ENCODE assay signal across 21 cellular contexts in genomic region chr3:182803596-182803995, GRCh38.
"Had no signal": no experiment of that assay in that cellular context is flagged by ENCODE, and none has a peak within 500 bp of the region (broad histone marks: within the 10 kb centered on the region; RNA-seq: fewer than 3 reads in every experiment).

No MANE protein-coding gene starts in this region.

- H3K4me3 ChIP-seq: breast epithelium, colonic mucosa, dorsolateral prefrontal cortex, heart right ventricle, ovary, psoas muscle, right atrium auricular region, stomach, transverse colon had no signal

- H3K4me1 ChIP-seq: breast epithelium, colonic mucosa had no signal

- DNase-seq: activated CD4-positive, alpha-beta T cell treated with anti-CD3 and anti-CD28 coated beads for 1 hour; activated CD4-positive, alpha-beta T cell treated with anti-CD3 and anti-CD28 coated beads, Interleukin-2, amount 50 U/mL, for 48 hours; activated naive CD8-positive, alpha-beta T cell treated with anti-CD3 and anti-CD28 coated beads for 36 hours; amniotic stem cell; colonic mucosa; dorsolateral prefrontal cortex; heart right ventricle; islet precursor cell; left cardiac atrium; midbrain; natural killer cell; ovary; psoas muscle; stimulated activated CD4-positive, alpha-beta T cell treated with anti-CD3 and anti-CD28 coated beads, Interleukin-12 subunit alpha, Interleukin-12 subunit beta, amount 100 ng/mL, for 4 hours; stimulated activated CD4-positive, alpha-beta T cell treated with anti-CD3 and anti-CD28 coated beads, Interleukin-4, amount 100 ng/mL, for 4 hours; stomach; T-helper 9 cell; transverse colon had no signal

- H3K27ac Mint-ChIP-seq: activated naive CD8-positive, alpha-beta T cell treated with anti-CD3 and anti-CD28 coated beads for 36 hours; activated T-helper 1 cell treated with anti-CD3 and anti-CD28 coated beads, Interleukin-12 subunit alpha, Interleukin-12 subunit beta, Interleukin-2, Interleukin-4 antibody, amounts not matched to agents 30 ng/mL and 10 ng/mL and 1 ng/mL, durations not matched to agents 14 hours and 24 hours and 36 hours; natural killer cell had no signal

- H3K27me3 Mint-ChIP-seq: activated naive CD8-positive, alpha-beta T cell treated with anti-CD3 and anti-CD28 coated beads for 36 hours had no signal

- H3K36me3 ChIP-seq: breast epithelium, colonic mucosa, ovary, right atrium auricular region, stomach, transverse colon had no signal

- H3K27ac ChIP-seq: breast epithelium, colonic mucosa, ovary, psoas muscle, right atrium auricular region, transverse colon had no signal

- H3K27me3 ChIP-seq: breast epithelium, colonic mucosa, dorsolateral prefrontal cortex, heart right ventricle, ovary, right atrium auricular region, stomach, transverse colon had no signal

- H3K4me3 Mint-ChIP-seq: activated naive CD8-positive, alpha-beta T cell treated with anti-CD3 and anti-CD28 coated beads for 36 hours; activated T-helper 1 cell treated with anti-CD3 and anti-CD28 coated beads, Interleukin-12 subunit alpha, Interleukin-12 subunit beta, Interleukin-2, Interleukin-4 antibody, amounts not matched to agents 30 ng/mL and 10 ng/mL and 1 ng/mL, durations not matched to agents 14 hours and 24 hours and 36 hours; natural killer cell had no signal

- H3K9me3 Mint-ChIP-seq: activated naive CD8-positive, alpha-beta T cell treated with anti-CD3 and anti-CD28 coated beads for 36 hours; activated T-helper 1 cell treated with anti-CD3 and anti-CD28 coated beads, Interleukin-12 subunit alpha, Interleukin-12 subunit beta, Interleukin-2, Interleukin-4 antibody, amounts not matched to agents 30 ng/mL and 10 ng/mL and 1 ng/mL, durations not matched to agents 14 hours and 24 hours and 36 hours; natural killer cell had no signal

- H3K9me3 ChIP-seq: breast epithelium, colonic mucosa, heart right ventricle, ovary, psoas muscle, right atrium auricular region, stomach, transverse colon had no signal

- H3K36me3 Mint-ChIP-seq: natural killer cell had no signal
